Comparison of ENCODE assay signal across 8 cellular contexts in genomic region chr10:48523212-48523819, GRCh38.
DNase-seq lines count a peak whose midpoint lies in the region; ATAC-seq, FAIRE-seq and TF ChIP-seq lines count a peak whose summit lies in the region.

No MANE protein-coding gene starts in this region.

- DNase-seq in A549 (ENCODE audit: low read depth in 1 of 2, low spot score in 1 of 2) (peak; percentile 16 to 50), LHCN-M2 (ENCODE audit: low read depth) (peak; percentile 74), NK-92 (lab: John Stamatoyannopoulos, UW; ENCODE audit: unreplicated experiment) (no peak), NCI-H187 (lab: John Stamatoyannopoulos, UW) (no peak)
- DNase-seq in activated T-helper 1 cell treated with anti-CD3 and anti-CD28 coated beads, Interleukin-12 subunit alpha, Interleukin-12 subunit beta, Interleukin-2, Interleukin-4 antibody, amounts not matched to agents 30 ng/mL and 10 ng/mL and 1 ng/mL, durations not matched to agents 14 hours and 24 hours and 36 hours (ENCODE audit: low spot score): no peak

- no peak for FAIRE-seq in A549 (lab: Jason Lieb, UNC)

- ATAC-seq in A549 (peak; percentile 33 to 73), esophagus mucosa (peak; percentile 42), HG02642 (IDR thresholded peaks at IDR 0.05; ENCODE audit: poor library complexity, unreplicated experiment) (no peak)

- no peaks in the 10 kb centered on the region for H3K36me3 ChIP-seq in muscle layer of colon (ENCODE audit: insufficient read depth, low read length)

- no peak overlapping the region for H3K4me3 Mint-ChIP-seq in activated T-helper 1 cell treated with anti-CD3 and anti-CD28 coated beads, Interleukin-12 subunit alpha, Interleukin-12 subunit beta, Interleukin-2, Interleukin-4 antibody, amounts not matched to agents 30 ng/mL and 10 ng/mL and 1 ng/mL, durations not matched to agents 14 hours and 24 hours and 36 hours

- H3K27ac ChIP-seq in A549: peak overlapping the region; percentile 48 to 80; a peak in 5 of 6 replicates
- H3K27ac ChIP-seq in muscle layer of colon (ENCODE audit: low read depth, low read length): peak overlapping the region; percentile 12

- TF ChIP-seq CTCF in A549 (IDR thresholded peaks at IDR 0.05): no peak

- TF ChIP-seq RAD21 in A549 (conservative IDR thresholded peaks at IDR 0.05 in 1 of 2, IDR thresholded peaks at IDR 0.05 in 1 of 2): no peak

- no peaks in the 10 kb centered on the region for H3K36me3 Mint-ChIP-seq in activated T-helper 1 cell treated with anti-CD3 and anti-CD28 coated beads, Interleukin-12 subunit alpha, Interleukin-12 subunit beta, Interleukin-2, Interleukin-4 antibody, amounts not matched to agents 30 ng/mL and 10 ng/mL and 1 ng/mL, durations not matched to agents 14 hours and 24 hours and 36 hours (ENCODE audit: low read depth)

- H3K9me3 ChIP-seq in A549: no peaks in the 10 kb centered on the region
- H3K9me3 ChIP-seq in muscle layer of colon (ENCODE audit: low read length): no peaks in the 10 kb centered on the region

- intact Hi-C loops in activated T-helper 1 cell treated with anti-CD3 and anti-CD28 coated beads, Interleukin-12 subunit alpha, Interleukin-12 subunit beta, Interleukin-2, Interleukin-4 antibody, amounts not matched to agents 30 ng/mL and 10 ng/mL and 1 ng/mL, durations not matched to agents 14 hours and 24 hours and 36 hours (cut with micrococcal nuclease): no loop called here

- no peak overlapping the region for H3K9ac ChIP-seq in muscle layer of colon (ENCODE audit: low read length)

- no peaks in the 10 kb centered on the region for H3K9me3 Mint-ChIP-seq in activated T-helper 1 cell treated with anti-CD3 and anti-CD28 coated beads, Interleukin-12 subunit alpha, Interleukin-12 subunit beta, Interleukin-2, Interleukin-4 antibody, amounts not matched to agents 30 ng/mL and 10 ng/mL and 1 ng/mL, durations not matched to agents 14 hours and 24 hours and 36 hours

- H3K4me1 ChIP-seq in A549: 0 out of 3 replicates have a peak, but pooled peaks cover 3% of the 10 kb centered on the region
- H3K4me1 ChIP-seq in muscle layer of colon (ENCODE audit: insufficient read depth, low read length): peaks cover 14% of the 10 kb centered on the region

- H3K4me3 ChIP-seq in A549: peak overlapping the region; percentile 50
- H3K4me3 ChIP-seq in muscle layer of colon (ENCODE audit: low read depth in 1 of 2, low read length in 2 of 2): peak overlapping the region; percentile 24 to 47

- 44% methylated on average over 7 of the region's 47 CpGs for WGBS in A549 (ENCODE audit: missing lambda C conversion rate)

- peaks cover 36% of the 10 kb centered on the region for H3K27me3 Mint-ChIP-seq in activated T-helper 1 cell treated with anti-CD3 and anti-CD28 coated beads, Interleukin-12 subunit alpha, Interleukin-12 subunit beta, Interleukin-2, Interleukin-4 antibody, amounts not matched to agents 30 ng/mL and 10 ng/mL and 1 ng/mL, durations not matched to agents 14 hours and 24 hours and 36 hours (ENCODE audit: insufficient read depth)

- POLR2A ChIA-PET in A549 (lab: Yijun Ruan, JAX): no interaction called here

- TF ChIP-seq POLR2A in A549 (IDR thresholded peaks at IDR 0.05; ENCODE audit: low read length): no peak

- H3K4me1 Mint-ChIP-seq in activated T-helper 1 cell treated with anti-CD3 and anti-CD28 coated beads, Interleukin-12 subunit alpha, Interleukin-12 subunit beta, Interleukin-2, Interleukin-4 antibody, amounts not matched to agents 30 ng/mL and 10 ng/mL and 1 ng/mL, durations not matched to agents 14 hours and 24 hours and 36 hours (ENCODE audit: low read depth): no peaks in the 10 kb centered on the region

- CTCF ChIA-PET in A549 (lab: Yijun Ruan, JAX): interaction anchor here (0.5 to 3.4 kb wide), 20 partner anchors 10 to 164 kb away, joined by 3 to 26 read pairs (median 4); no protein-coding TSS in a partner anchor

- peak overlapping the region; percentile 91 for H3K4me2 ChIP-seq in A549

- TF ChIP-seq EP300 in A549 (IDR thresholded peaks at IDR 0.05): no peak

- no peak overlapping the region for H3K27ac Mint-ChIP-seq in activated T-helper 1 cell treated with anti-CD3 and anti-CD28 coated beads, Interleukin-12 subunit alpha, Interleukin-12 subunit beta, Interleukin-2, Interleukin-4 antibody, amounts not matched to agents 30 ng/mL and 10 ng/mL and 1 ng/mL, durations not matched to agents 14 hours and 24 hours and 36 hours

- no peaks in the 10 kb centered on the region for H3K27me3 ChIP-seq in muscle layer of colon (ENCODE audit: control insufficient read depth in 1 of 2, insufficient read depth in 2 of 2, low read length in 2 of 2)

TF ChIP-seq in A549, 52 proteins besides CTCF, POLR2A, EP300 and RAD21:
- TF ChIP-seq EHF (CRISPR knock-in tag; IDR thresholded peaks at IDR 0.05) (no peak), HOXA7 (CRISPR knock-in tag; IDR thresholded peaks at IDR 0.05) (no peak)
- TF ChIP-seq, protein P1, sequence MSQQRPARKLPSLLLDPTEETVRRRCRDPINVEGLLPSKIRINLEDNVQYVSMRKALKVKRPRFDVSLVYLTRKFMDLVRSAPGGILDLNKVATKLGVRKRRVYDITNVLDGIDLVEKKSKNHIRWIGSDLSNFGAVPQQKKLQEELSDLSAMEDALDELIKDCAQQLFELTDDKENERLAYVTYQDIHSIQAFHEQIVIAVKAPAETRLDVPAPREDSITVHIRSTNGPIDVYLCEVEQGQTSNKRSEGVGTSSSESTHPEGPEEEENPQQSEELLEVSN (IDR thresholded peaks at IDR 0.05; ENCODE audit: borderline replicate concordance, low read depth): peak; percentile 7; the same call in 1 of the 2 replicates

Comparison
In these comparisons a context has a peak if more than half of its experiments do, and no peak if none do; other contexts are left out.
1. DNase-seq: peak in A549 (2 of 2) and LHCN-M2 (single experiment); none in activated T-helper 1 cell treated with anti-CD3 and anti-CD28 coated beads, Interleukin-12 subunit alpha, Interleukin-12 subunit beta, Interleukin-2, Interleukin-4 antibody, amounts not matched to agents 30 ng/mL and 10 ng/mL and 1 ng/mL, durations not matched to agents 14 hours and 24 hours and 36 hours (single experiment), NK-92 (single experiment) and NCI-H187 (0 of 2).